ENCODE assay signal across 11 cellular contexts in genomic region chr19:29084266-29084665, GRCh38.
A peak's percentile ranks its signal among the peaks of the same experiment; 100 is the strongest.
DNase-seq lines count a peak whose midpoint lies in the region; ATAC-seq and TF ChIP-seq lines count a peak whose summit lies in the region.
"Had no signal": no experiment of that assay in that cellular context is flagged by ENCODE, and none has a peak within 500 bp of the region (broad histone marks: within the 10 kb centered on the region; RNA-seq: fewer than 3 reads in every experiment).

No MANE protein-coding gene starts in this region.

- peak; percentile 33 for TF ChIP-seq CTCF in GM12864 (IDR thresholded peaks at IDR 0.05; ENCODE audit: low read depth, low read length, missing control alignments)
- TF ChIP-seq CTCF in OCI-LY7 (conservative IDR thresholded peaks at IDR 0.05; ENCODE audit: low read length), result peak; percentile 54
- no peak for TF ChIP-seq CTCF in body of pancreas (IDR thresholded peaks at IDR 0.05)

- H3K4me3 ChIP-seq in GM12864 (ENCODE audit: low read depth, low read length) (no peak overlapping the region), OCI-LY7 (ENCODE audit: low read depth, low read length, poor library complexity, severe bottlenecking) (no peak overlapping the region), body of pancreas (no peak overlapping the region)

- H2AFZ ChIP-seq in OCI-LY7 (ENCODE audit: low read length), result no peak overlapping the region

- H3K79me2 ChIP-seq in OCI-LY7 (ENCODE audit: insufficient read depth, low read depth, low read length), result no peaks in the 10 kb centered on the region

- no peak for TF ChIP-seq POLR2A in body of pancreas (IDR thresholded peaks at IDR 0.05)

- no peaks in the 10 kb centered on the region for H3K27me3 ChIP-seq in body of pancreas
- H3K27me3 ChIP-seq: brain microvascular endothelial cell had no signal

- H3K27ac ChIP-seq in OCI-LY7 (ENCODE audit: low read depth, low read length, poor library complexity, severe bottlenecking), result no peak overlapping the region
- no peak overlapping the region for H3K27ac ChIP-seq in body of pancreas
- H3K27ac ChIP-seq: brain microvascular endothelial cell had no signal

- POLR2A ChIA-PET in OCI-LY7 (lab: Charles Lee), result no interaction called here

- no peaks in the 10 kb centered on the region for H3K9me3 ChIP-seq in OCI-LY7 (ENCODE audit: low read length)
- H3K9me3 ChIP-seq in body of pancreas, result no peaks in the 10 kb centered on the region

- H3K4me1 ChIP-seq in OCI-LY7 (ENCODE audit: insufficient read depth, low read length, poor library complexity, severe bottlenecking) (no peaks in the 10 kb centered on the region), body of pancreas (peaks cover 7% of the 10 kb centered on the region)

- BruUV-seq in OCI-LY7 (replicated peaks; lab: Mats Ljungman, UMichigan), result no TSS peak

- CTCF ChIA-PET in OCI-LY7 (lab: Charles Lee; ENCODE audit: unreplicated experiment), result no interaction called here

- WGBS in body of pancreas, 2 donors, result 70% methylated on average over 9 of the region's 9 CpGs

- intact Hi-C loops in OCI-LY7 (cut with micrococcal nuclease; ENCODE audit: unreplicated experiment), result no loop called here
- intact Hi-C loops in body of pancreas (cut with DNase I), result no loop called here

- no peak overlapping the region for H3K4me2 ChIP-seq in OCI-LY7 (ENCODE audit: low read length)

- no peaks in the 10 kb centered on the region for H3K36me3 ChIP-seq in OCI-LY7 (ENCODE audit: insufficient read depth, low read length)
- no peaks in the 10 kb centered on the region for H3K36me3 ChIP-seq in body of pancreas (replicated peaks in 1 of 2; ENCODE audit: insufficient read depth in 1 of 2, low read depth in 2 of 2)
- H3K36me3 ChIP-seq: brain microvascular endothelial cell had no signal

- ATAC-seq in GM18861 (IDR thresholded peaks at IDR 0.05; ENCODE audit: unreplicated experiment), result no peak
- ATAC-seq in body of pancreas, result no peak

- peak; percentile 58 for DNase-seq in AG20443 (ENCODE audit: low spot score)
- no peak for DNase-seq in GM12864 (ENCODE audit: low read depth)
- DNase-seq in OCI-LY7 (ENCODE audit: low spot score), result peak; percentile 4
- DNase-seq in iPS-NIHi11 (ENCODE audit: low spot score), result peak; percentile 71
- no peak for DNase-seq in kidney glomerular epithelial cell (lab: John Stamatoyannopoulos, UW)
- no peak for DNase-seq in body of pancreas
- DNase-seq in D341Med (ENCODE audit: low spot score), result no peak
- DNase-seq: activated CD4-positive, alpha-beta memory T cell treated with anti-CD3 and anti-CD28 coated beads, Interleukin-2, amount 10 ng/mL, durations not matched to agents 7 days and 5 days; brain microvascular endothelial cell; midbrain had no signal

- no peaks in the 10 kb centered on the region for H4K20me1 ChIP-seq in OCI-LY7 (ENCODE audit: insufficient read depth, low read length)

- H3K9me2 ChIP-seq in OCI-LY7 (ENCODE audit: insufficient read depth, low read length), result no peaks in the 10 kb centered on the region

Comparison
In these comparisons a context has a peak if more than half of its experiments do, and no peak if none do; other contexts are left out.
1. DNase-seq: peak in AG20443 (single experiment), OCI-LY7 (single experiment) and iPS-NIHi11 (single experiment); none in GM12864 (single experiment), kidney glomerular epithelial cell (single experiment), body of pancreas (0 of 4) and D341Med (single experiment).
2. CTCF ChIP-seq: peak in GM12864 (single experiment) and OCI-LY7 (single experiment); none in body of pancreas (0 of 7).